Comparison of ENCODE assay signal across 8 cellular contexts in the genomic region with DNA sequence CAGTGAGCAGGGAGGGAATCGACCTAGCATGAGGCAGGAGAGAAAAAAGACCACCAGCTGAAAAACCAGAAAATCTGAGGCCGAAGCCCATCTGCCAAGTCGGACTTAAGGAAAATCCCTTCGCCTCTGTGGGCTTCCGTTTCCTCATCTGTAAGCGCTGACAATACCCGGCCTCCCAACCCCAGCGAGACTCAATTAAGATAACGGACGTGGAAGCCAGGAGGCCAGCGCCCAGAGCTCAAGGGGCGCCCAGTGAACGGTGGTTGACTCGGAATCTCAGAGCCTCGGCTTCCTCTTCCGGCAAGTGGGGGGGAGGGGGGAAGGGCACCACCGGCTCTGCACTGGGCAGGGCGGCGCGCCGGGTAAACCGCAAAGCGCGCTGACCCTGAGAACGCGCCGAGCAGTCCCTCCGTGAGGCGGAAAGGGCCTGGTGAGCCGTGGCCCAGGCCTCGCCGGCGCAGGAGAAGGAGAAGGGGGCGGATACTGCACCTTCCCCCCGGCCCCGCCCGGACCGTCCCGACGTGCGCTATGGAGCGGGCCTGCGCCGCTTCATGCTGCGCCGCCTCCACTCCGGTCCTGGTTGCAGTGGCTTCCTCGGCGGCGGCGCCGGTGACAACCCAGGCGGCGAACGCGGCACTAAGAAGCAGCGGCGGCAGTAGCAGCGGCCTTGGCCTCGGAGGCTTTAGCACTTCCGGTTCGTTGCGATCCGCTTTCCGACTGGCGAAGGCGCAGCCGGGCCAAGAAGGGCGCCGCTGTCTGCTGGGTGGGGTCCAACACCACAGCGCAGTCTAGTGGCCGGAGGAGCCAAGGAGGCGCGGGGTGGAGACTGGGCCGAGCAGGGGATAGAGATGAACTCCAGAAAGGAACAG. TPM values are rescaled to one million over a fixed set of nuclear protein-coding genes. Genes with fewer than 3 reads are reported as not detected.
DNase-seq lines count a peak whose midpoint lies in the region; ATAC-seq and TF ChIP-seq lines count a peak whose summit lies in the region.

A gene (minus strand): TSS at position 693 of the 869 bp plus-strand sequence. CDS start 5,136 bp downstream, outside the sequence.

- POLR2A ChIA-PET in BJ (lab: Charles Lee) = interaction anchor here (0.6 to 1.5 kb wide), 4 partner anchors 12 to 1087 kb away, joined by 3 to 20 read pairs (median 4); a partner anchor contains a TSS

- ATAC-seq in HG03457 (IDR thresholded peaks at IDR 0.05; ENCODE audit: unreplicated experiment) (peak; percentile 83), left colon (peak; percentile 95)

- TF ChIP-seq CTCF in BJ (IDR thresholded peaks at IDR 0.05; ENCODE audit: insufficient read depth, low read depth, low read length) (peak; percentile 99), coronary artery (IDR thresholded peaks at IDR 0.05) (peak; percentile 53)

- H3K27ac ChIP-seq in coronary artery = peak within 1 kb of the TSS; percentile 70 to 94

- no peaks in the 10 kb centered on the region for H3K27me3 ChIP-seq in BJ (ENCODE audit: control insufficient read depth, insufficient read depth, low read length)

- intact Hi-C loops in left colon (cut with DNase I, micrococcal nuclease) = no loop called here

- DNase-seq in BJ (ENCODE audit: low read depth) = peak; percentile 38
- peak; percentile 81 for DNase-seq in GM19238 (ENCODE audit: insufficient read length, low spot score)
- DNase-seq in NCI-H524 treated with DMSO at 0.1 percent for 48 hours (lab: John Stamatoyannopoulos, UW) = peak; percentile 62
- peak; percentile 97 for DNase-seq in activated CD4-positive, alpha-beta T cell treated with anti-CD3 and anti-CD28 coated beads for 48 hours
- peak; percentile 94 for DNase-seq in coronary artery (ENCODE audit: low spot score)
- peak; percentile 93 to 95 for DNase-seq in left colon
- DNase-seq in stimulated activated CD4-positive, alpha-beta T cell treated with anti-CD3 and anti-CD28 coated beads, Interleukin-2, amount 100 ng/mL, for 24 hours = peak; percentile 96

- H3K4me3 ChIP-seq in BJ (ENCODE audit: low read depth, low read length) (peak within 1 kb of the TSS; percentile 99), coronary artery (peak within 1 kb of the TSS; percentile 99)

- CTCF ChIA-PET in BJ (lab: Yijun Ruan, JAX) = interaction anchor here (0.5 to 1.3 kb wide), 4 partner anchors 8 to 198 kb away, joined by 3 to 6 read pairs (median 4); a partner anchor contains a TSS

- H3K36me3 ChIP-seq in BJ (ENCODE audit: control insufficient read depth, insufficient read depth, low read length) = no peaks in the 10 kb centered on the region; the same call in 1 of the 2 replicates

RNA-seq across cellular contexts. Expression of the gene that starts here (rescaled TPM):
- 21.6 and 29.0 TPM in 2 replicates for polyA plus RNA-seq in BJ (2011; rRNA removed)
- 23.3 and 25.4 TPM in 2 replicates for polyA minus RNA-seq in BJ (2011; rRNA and poly(A)+ RNA removed)
- 10 to 100 TPM; 36.1 to 36.4 TPM for total RNA-seq in left colon

Comparison
In these comparisons a context has a peak if more than half of its experiments do, and no peak if none do; other contexts are left out.
1. Peak in every context shown above with its lines: DNase-seq, ATAC-seq, H3K4me3 ChIP-seq and H3K27ac ChIP-seq.
2. DNase-seq: peak in every context shown above with its lines; median percentile 97 in activated CD4-positive, alpha-beta T cell treated with anti-CD3 and anti-CD28 coated beads for 48 hours; 96 in stimulated activated CD4-positive, alpha-beta T cell treated with anti-CD3 and anti-CD28 coated beads, Interleukin-2, amount 100 ng/mL, for 24 hours; 94 in coronary artery; 94 in left colon; 81 in GM19238; 62 in NCI-H524 treated with DMSO at 0.1 percent for 48 hours; 38 in BJ.